In the genomic region with DNA sequence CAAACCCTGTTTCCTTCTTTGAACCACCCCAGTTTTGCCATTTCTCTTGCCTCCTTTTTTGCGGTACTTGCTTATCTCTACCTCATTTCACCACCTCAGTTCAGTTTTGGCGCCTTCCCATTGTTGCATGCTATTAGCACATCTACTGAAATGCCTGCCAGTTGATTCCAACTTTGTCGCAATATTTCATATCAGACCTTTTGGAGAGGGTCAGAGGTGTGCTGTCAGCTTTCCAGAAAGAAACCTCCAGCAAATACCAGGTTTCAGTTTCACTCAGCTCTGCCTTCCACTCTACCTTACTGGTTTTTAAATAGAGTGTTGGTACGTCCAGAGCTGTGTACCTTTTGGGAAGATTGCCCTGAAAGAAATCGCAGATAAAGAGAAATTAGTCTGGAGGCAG, we compare ENCODE assay signal across 19 cellular contexts.
DNase-seq lines count a peak whose midpoint lies in the region; ATAC-seq and TF ChIP-seq lines count a peak whose summit lies in the region.
"Had no signal": no experiment of that assay in that cellular context is flagged by ENCODE, and none has a peak within 500 bp of the region (broad histone marks: within the 10 kb centered on the region; RNA-seq: fewer than 3 reads in every experiment).

No MANE protein-coding gene starts in this region.

- intact Hi-C loops in left ventricle myocardium superior (cut with micrococcal nuclease), result no loop called here

- no peak overlapping the region for H3K4me3 Mint-ChIP-seq in activated T-cell treated with anti-CD3 and anti-CD28 coated beads, Interleukin-2, amount 50 U/mL, for 72 hours
- H3K4me3 Mint-ChIP-seq in activated T-cell treated with anti-CD3 and anti-CD28 coated beads, Interleukin-2, amount 50 U/mL, for 4 hours, result no peak overlapping the region
- H3K4me3 Mint-ChIP-seq: B cell, H9 had no signal

- H3K4me1 ChIP-seq in upper lobe of left lung, result no peaks in the 10 kb centered on the region
- no peaks in the 10 kb centered on the region for H3K4me1 ChIP-seq in osteoblast (ENCODE audit: insufficient read depth, low read length)
- H3K4me1 ChIP-seq: Caco-2 had no signal

- peaks cover 29% of the 10 kb centered on the region for H3K27me3 Mint-ChIP-seq in activated T-cell treated with anti-CD3 and anti-CD28 coated beads, Interleukin-2, amount 50 U/mL, for 72 hours (ENCODE audit: low read depth)
- H3K27me3 Mint-ChIP-seq in activated T-cell treated with anti-CD3 and anti-CD28 coated beads, Interleukin-2, amount 50 U/mL, for 4 hours (ENCODE audit: low read depth), result peaks cover 20% of the 10 kb centered on the region

- peaks cover 4% of the 10 kb centered on the region for H3K4me1 Mint-ChIP-seq in activated T-cell treated with anti-CD3 and anti-CD28 coated beads, Interleukin-2, amount 50 U/mL, for 72 hours (ENCODE audit: low read depth)
- peaks cover 2% of the 10 kb centered on the region for H3K4me1 Mint-ChIP-seq in activated T-cell treated with anti-CD3 and anti-CD28 coated beads, Interleukin-2, amount 50 U/mL, for 4 hours (ENCODE audit: low read depth)
- H3K4me1 Mint-ChIP-seq: B cell, H9 had no signal

- H2AFZ ChIP-seq in osteoblast (ENCODE audit: low read length), result no peak overlapping the region

- TF ChIP-seq EP300 in upper lobe of left lung (IDR thresholded peaks at IDR 0.05), result peak in 1 of 4 donors; percentile 69

- no peaks in the 10 kb centered on the region for H3K79me2 ChIP-seq in osteoblast (ENCODE audit: insufficient read depth, low read length)

- no peak overlapping the region for H3K4me2 ChIP-seq in osteoblast (ENCODE audit: insufficient read depth, low read length)

- H3K27ac Mint-ChIP-seq in activated T-cell treated with anti-CD3 and anti-CD28 coated beads, Interleukin-2, amount 50 U/mL, for 72 hours, result peak overlapping the region; percentile 14
- H3K27ac Mint-ChIP-seq: B cell, H9 had no signal

- no peak for DNase-seq in activated T-cell treated with anti-CD3 and anti-CD28 coated beads, Interleukin-2, amount 50 U/mL, for 72 hours
- no peak for DNase-seq in activated T-cell treated with anti-CD3 and anti-CD28 coated beads, Interleukin-2, amount 50 U/mL, for 4 hours
- peak; percentile 46 for DNase-seq in RPMI8226
- no peak for DNase-seq in left ventricle myocardium superior
- DNase-seq in upper lobe of left lung, result peak in 1 of 2 donors; percentile 76
- DNase-seq in osteoblast (ENCODE audit: insufficient read length, low spot score, missing footprints), result no peak
- DNase-seq in iPS-NIHi11 (ENCODE audit: low spot score), result no peak
- DNase-seq: 8988T, Caco-2, H9, IMR-90, Karpas-422, MG63, NCI-H1092 treated with DMSO at 0.1 percent for 48 hours, NCI-H146, NCI-H2081 treated with DMSO at 0.1 percent for 48 hours, SIG-M5 had no signal

- H3K36me3 ChIP-seq in upper lobe of left lung (no peaks in the 10 kb centered on the region), osteoblast (ENCODE audit: insufficient read depth, low read length) (no peaks in the 10 kb centered on the region)
- H3K36me3 ChIP-seq: MG63 had no signal

- H4K20me1 ChIP-seq in osteoblast (ENCODE audit: insufficient read depth, low read length), result no peaks in the 10 kb centered on the region

- H3K9me3 Mint-ChIP-seq in activated T-cell treated with anti-CD3 and anti-CD28 coated beads, Interleukin-2, amount 50 U/mL, for 72 hours, result no peaks in the 10 kb centered on the region
- H3K9me3 Mint-ChIP-seq in activated T-cell treated with anti-CD3 and anti-CD28 coated beads, Interleukin-2, amount 50 U/mL, for 4 hours, result no peaks in the 10 kb centered on the region
- H3K9me3 Mint-ChIP-seq: H9 had no signal

- H3K27me3 ChIP-seq in upper lobe of left lung, result no peaks in the 10 kb centered on the region
- peaks cover 8% of the 10 kb centered on the region for H3K27me3 ChIP-seq in osteoblast (ENCODE audit: insufficient read depth, low read length)
- H3K27me3 ChIP-seq: MG63 had no signal

- peak overlapping the region in 2 of 4 donors; percentile 36 to 40 for H3K27ac ChIP-seq in upper lobe of left lung
- H3K27ac ChIP-seq in osteoblast (ENCODE audit: low read depth, low read length), result no peak overlapping the region

- TF ChIP-seq POLR2A in upper lobe of left lung (IDR thresholded peaks at IDR 0.05), result no peak

- peaks cover 0 to 2% of the 10 kb centered on the region in 2 donors for H3K36me3 Mint-ChIP-seq in activated T-cell treated with anti-CD3 and anti-CD28 coated beads, Interleukin-2, amount 50 U/mL, for 72 hours (ENCODE audit: insufficient read depth in 2 of 2)
- no peaks in the 10 kb centered on the region for H3K36me3 Mint-ChIP-seq in activated T-cell treated with anti-CD3 and anti-CD28 coated beads, Interleukin-2, amount 50 U/mL, for 4 hours (ENCODE audit: insufficient read depth)

- H3K4me3 ChIP-seq in upper lobe of left lung (no peak overlapping the region), osteoblast (ENCODE audit: insufficient read depth, low read length) (no peak overlapping the region)
- H3K4me3 ChIP-seq: MG63 had no signal

- H3K9me3 ChIP-seq in upper lobe of left lung (no peaks in the 10 kb centered on the region), osteoblast (ENCODE audit: low read depth, low read length) (no peaks in the 10 kb centered on the region)
- H3K9me3 ChIP-seq: Caco-2, MG63 had no signal

- WGBS in upper lobe of left lung, 2 donors, result 56 to 69% methylated on average over 5 of the region's 5 CpGs

- ATAC-seq in activated T-cell treated with anti-CD3 and anti-CD28 coated beads, Interleukin-2, amount 50 U/mL, for 72 hours (replicated peaks in 1 of 2), result no peak
- ATAC-seq in activated T-cell treated with anti-CD3 and anti-CD28 coated beads, Interleukin-2, amount 50 U/mL, for 4 hours, result no peak
- peak; percentile 87 for ATAC-seq in left ventricle myocardium superior
- ATAC-seq in upper lobe of left lung (ENCODE audit: low FRiP score in 2 of 2), result peak; percentile 46 to 76
- no peak for ATAC-seq in GM18909 (IDR thresholded peaks at IDR 0.05; ENCODE audit: poor library complexity, unreplicated experiment)

- TF ChIP-seq CTCF in upper lobe of left lung (IDR thresholded peaks at IDR 0.05) (no peak), osteoblast (IDR thresholded peaks at IDR 0.05; ENCODE audit: extremely low read depth, low read depth, low read length) (no peak)

Comparison
In these comparisons a context has a peak if more than half of its experiments do, and no peak if none do; other contexts are left out.
1. ATAC-seq: peak in left ventricle myocardium superior (single experiment) and upper lobe of left lung (2 of 2); none in activated T-cell treated with anti-CD3 and anti-CD28 coated beads, Interleukin-2, amount 50 U/mL, for 72 hours (0 of 2), activated T-cell treated with anti-CD3 and anti-CD28 coated beads, Interleukin-2, amount 50 U/mL, for 4 hours (0 of 2) and GM18909 (single experiment).